Comparison of ENCODE assay signal across 18 cellular contexts in the genomic region with DNA sequence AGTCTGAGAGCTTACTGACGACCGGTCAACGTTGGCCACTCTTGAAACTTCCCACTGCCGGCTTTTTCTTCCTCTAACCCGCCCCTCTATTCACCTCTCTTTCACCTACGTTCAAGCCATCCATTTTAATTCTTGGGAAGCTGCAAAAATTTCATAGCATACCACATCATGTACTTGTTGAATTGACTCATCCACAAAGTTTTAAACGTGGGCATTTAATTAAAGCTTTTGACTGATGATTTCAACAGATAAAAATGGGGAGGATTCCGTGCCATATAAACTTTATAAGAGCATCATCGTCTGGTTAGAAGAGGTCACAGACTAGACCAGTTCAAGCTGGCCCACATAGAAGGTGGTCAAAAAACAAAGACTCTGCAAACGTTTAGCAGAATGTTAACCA. TPM values are rescaled to one million over a fixed set of nuclear protein-coding genes. Genes with fewer than 3 reads are reported as not detected.
DNase-seq lines count a peak whose midpoint lies in the region; FAIRE-seq and TF ChIP-seq lines count a peak whose summit lies in the region.
"Had no signal": no experiment of that assay in that cellular context is flagged by ENCODE, and none has a peak within 500 bp of the region (broad histone marks: within the 10 kb centered on the region; RNA-seq: fewer than 3 reads in every experiment).

No MANE protein-coding gene starts in this region.

- H3K79me2 ChIP-seq in keratinocyte (ENCODE audit: control insufficient read depth, insufficient read depth, low read length): peaks cover 2% of the 10 kb centered on the region

- H3K9me3 ChIP-seq in AG04450 (ENCODE audit: control insufficient read depth, insufficient read depth, low read length) (no peaks in the 10 kb centered on the region; the same call in 1 of the 2 replicates), keratinocyte (ENCODE audit: control insufficient read depth, low read depth, low read length) (no peaks in the 10 kb centered on the region)
- H3K9me3 ChIP-seq: esophagus squamous epithelium, ovary, suprapubic skin had no signal

- no peak overlapping the region for H2AFZ ChIP-seq in keratinocyte (ENCODE audit: control insufficient read depth, low read length)

- H3K27ac ChIP-seq in AG04450 (ENCODE audit: low read depth, low read length) (peak overlapping the region; percentile 91), keratinocyte (ENCODE audit: control insufficient read depth, insufficient read depth, low read length) (peak overlapping the region; percentile 79)
- H3K27ac ChIP-seq: esophagus squamous epithelium, ovary, suprapubic skin had no signal

- DNase-seq in AG04450 (ENCODE audit: low read depth, low spot score) (no peak), HTR-8/SVneo (ENCODE audit: insufficient read length, low spot score) (no peak), astrocyte of the hippocampus (ENCODE audit: low read depth, low spot score) (peak; percentile 84), keratinocyte (ENCODE audit: low read depth, low spot score) (peak; percentile 71), NCI-H2196 treated with DMSO at 0.1 percent for 48 hours (lab: John Stamatoyannopoulos, UW; ENCODE audit: unreplicated experiment) (no peak), NCI-H69 (lab: John Stamatoyannopoulos, UW) (no peak), T1000 (lab: John Stamatoyannopoulos, UW) (no peak)
- no peak for DNase-seq in activated CD4-positive, CD25-positive, alpha-beta regulatory T cell treated with anti-CD3 and anti-CD28 coated beads, Interleukin-2, amount 50 U/mL, for 72 hours
- DNase-seq: activated CD4-positive, alpha-beta T cell treated with anti-CD3 and anti-CD28 coated beads for 1 hour; AML-193; DMS 273 treated with DMSO at 0.1 percent for 48 hours; esophagus squamous epithelium; mesendoderm; NCI-H2171; ovary; T-cell had no signal

- POLR2A ChIA-PET in AG04450 (lab: Yijun Ruan, JAX): interaction anchor here (0.7 to 1.6 kb wide), 2 partner anchors 19 to 142 kb away, joined by 3 read pairs; no protein-coding TSS in a partner anchor

- H3K4me1 ChIP-seq in keratinocyte (ENCODE audit: control insufficient read depth, extremely low read depth, insufficient read depth, low read length): peaks cover 43% of the 10 kb centered on the region
- H3K4me1 ChIP-seq: esophagus squamous epithelium, suprapubic skin had no signal

- dilution Hi-C loops in keratinocyte (cut with MboI; ENCODE audit: extremely low pct_ligation_motif_present, low sequenced_read_pairs): no loop called here

- no peaks in the 10 kb centered on the region for H3K27me3 ChIP-seq in AG04450 (ENCODE audit: control insufficient read depth, insufficient read depth, low read length)
- no peaks in the 10 kb centered on the region for H3K27me3 ChIP-seq in keratinocyte (ENCODE audit: control insufficient read depth, extremely low read depth, insufficient read depth, low read length)
- H3K27me3 ChIP-seq: esophagus squamous epithelium, ovary, suprapubic skin had no signal

- CTCF ChIA-PET in AG04450 (lab: Charles Lee): interaction anchor here (1.4 to 16.5 kb wide), 3 partner anchors 8 to 281 kb away, joined by 4 to 468 read pairs (median 14); a partner anchor contains a TSS

- peak overlapping the region; percentile 70 for H3K4me2 ChIP-seq in keratinocyte (ENCODE audit: control insufficient read depth, extremely low read depth, insufficient read depth, low read depth, low read length)

- peak overlapping the region; percentile 61 for H3K9ac ChIP-seq in keratinocyte (ENCODE audit: control insufficient read depth, extremely low read depth, insufficient read depth, low read length)

- peaks cover 2% of the 10 kb centered on the region for H3K9me1 ChIP-seq in keratinocyte (ENCODE audit: control insufficient read depth, extremely low read depth, insufficient read depth, low read length)

- H3K4me3 ChIP-seq in AG04450 (ENCODE audit: low read depth, low read length) (no peak overlapping the region), keratinocyte (ENCODE audit: control insufficient read depth in 2 of 3, extremely low read depth in 1 of 3, insufficient read depth in 2 of 3, low read depth in 1 of 3, low read length in 3 of 3) (peak overlapping the region in 1 of 3 experiments; percentile 19)
- H3K4me3 ChIP-seq: esophagus squamous epithelium, ovary, suprapubic skin had no signal

- H4K20me1 ChIP-seq in keratinocyte (ENCODE audit: control insufficient read depth, extremely low read depth, insufficient read depth, low read length): no peaks in the 10 kb centered on the region

- TF ChIP-seq CTCF in AG04450 (IDR thresholded peaks at IDR 0.05; ENCODE audit: low read depth, low read length) (no peak), keratinocyte (optimal IDR thresholded peaks at IDR 0.05 in 1 of 3, IDR thresholded peaks at IDR 0.05 in 1 of 3, conservative IDR thresholded peaks at IDR 0.05 in 1 of 3; ENCODE audit: extremely low read depth in 1 of 3, insufficient read depth in 2 of 3, low read length in 3 of 3) (no peak)

- FAIRE-seq in HTR-8/SVneo (lab: Jason Lieb, UNC): peak; percentile 77
- FAIRE-seq in keratinocyte (lab: Jason Lieb, UNC): peak; percentile 87
- FAIRE-seq: HepG2 had no signal

- peaks cover 11 to 19% of the 10 kb centered on the region in 2 experiments for H3K36me3 ChIP-seq in keratinocyte (ENCODE audit: control insufficient read depth in 2 of 2, extremely low read depth in 1 of 2, insufficient read depth in 2 of 2, low read length in 2 of 2)
- H3K36me3 ChIP-seq: ovary had no signal

RNA-seq across cellular contexts. Expression of gene VPS53, which starts 22.5 kb away (rescaled TPM):
- 29.2 and 32.7 TPM in 2 replicates for polyA plus RNA-seq in AG04450 (2011; rRNA removed)
- 140 and 198 TPM in 2 replicates for polyA minus RNA-seq in AG04450 (2011; rRNA and poly(A)+ RNA removed)
- 32.0 to 38.2 TPM (median 33.2 TPM) in 3 replicates for polyA plus RNA-seq in keratinocyte
- polyA plus RNA-seq in keratinocyte (2011; ENCODE audit: low read depth): 117 TPM
- 29.3 and 30.1 TPM in 2 replicates for polyA plus RNA-seq in keratinocyte (2011; cell fraction: cytosol; rRNA removed)
- 61.1 and 74.0 TPM in 2 replicates for polyA plus RNA-seq in keratinocyte (2011; cell fraction: nucleus; rRNA removed)
- polyA plus RNA-seq in keratinocyte (2012; ENCODE audit: low replicate concordance): 22.9 and 38.4 TPM in 2 replicates
- 150 to 280 TPM (median 212 TPM) in 3 replicates for polyA minus RNA-seq in keratinocyte
- polyA minus RNA-seq in keratinocyte (2011; cell fraction: cytosol; rRNA and poly(A)+ RNA removed): 58.3 TPM
- 73.5 and 142 TPM in 2 replicates for polyA minus RNA-seq in keratinocyte (2011; cell fraction: nucleus; rRNA and poly(A)+ RNA removed)

RNA-seq across cellular contexts. Expression of gene TLCD3A, which starts 40.3 kb away (rescaled TPM):
- polyA plus RNA-seq in AG04450 (2011; rRNA removed) (23.9 and 27.1 TPM in 2 replicates), keratinocyte (34.1 to 44.3 TPM (median 41.1 TPM) in 3 replicates)
- polyA minus RNA-seq in AG04450 (2011; rRNA and poly(A)+ RNA removed): 26.8 and 33.9 TPM in 2 replicates
- 10.9 TPM for polyA plus RNA-seq in keratinocyte (2011; ENCODE audit: low read depth)
- 34.1 and 36.9 TPM in 2 replicates for polyA plus RNA-seq in keratinocyte (2011; cell fraction: cytosol; rRNA removed)
- 39.3 and 44.7 TPM in 2 replicates for polyA plus RNA-seq in keratinocyte (2011; cell fraction: nucleus; rRNA removed)
- polyA plus RNA-seq in keratinocyte (2012; ENCODE audit: low replicate concordance): 25.2 and 45.1 TPM in 2 replicates
- polyA minus RNA-seq in keratinocyte: 47.0 to 93.3 TPM (median 50.5 TPM) in 3 replicates
- polyA minus RNA-seq in keratinocyte (2011; cell fraction: cytosol; rRNA and poly(A)+ RNA removed): 43.4 TPM
- polyA minus RNA-seq in keratinocyte (2011; cell fraction: nucleus; rRNA and poly(A)+ RNA removed): 20.7 and 34.0 TPM in 2 replicates

RNA-seq across cellular contexts. Expression of gene GEMIN4, which starts 59.9 kb away (rescaled TPM):
- 9.3 and 13.6 TPM in 2 replicates for polyA plus RNA-seq in AG04450 (2011; rRNA removed)
- 14.6 and 18.3 TPM in 2 replicates for polyA minus RNA-seq in AG04450 (2011; rRNA and poly(A)+ RNA removed)
- polyA plus RNA-seq in keratinocyte: 29.5 to 34.2 TPM (median 30.2 TPM) in 3 replicates
- polyA plus RNA-seq in keratinocyte (2011; ENCODE audit: low read depth): 8.8 TPM
- 18.4 and 23.9 TPM in 2 replicates for polyA plus RNA-seq in keratinocyte (2011; cell fraction: cytosol; rRNA removed)
- 29.3 and 45.9 TPM in 2 replicates for polyA plus RNA-seq in keratinocyte (2011; cell fraction: nucleus; rRNA removed)
- polyA plus RNA-seq in keratinocyte (2012; ENCODE audit: low replicate concordance): 16.2 and 29.7 TPM in 2 replicates
- 35.9 to 107 TPM (median 40.7 TPM) in 3 replicates for polyA minus RNA-seq in keratinocyte
- polyA minus RNA-seq in keratinocyte (2011; cell fraction: cytosol; rRNA and poly(A)+ RNA removed): 26.7 TPM
- polyA minus RNA-seq in keratinocyte (2011; cell fraction: nucleus; rRNA and poly(A)+ RNA removed): 26.0 and 32.7 TPM in 2 replicates

Comparison
In these comparisons a context has a peak if more than half of its experiments do, and no peak if none do; other contexts are left out.
1. DNase-seq: peak in astrocyte of the hippocampus (single experiment) and keratinocyte (single experiment); none in AG04450 (single experiment), HTR-8/SVneo (single experiment), NCI-H2196 treated with DMSO at 0.1 percent for 48 hours (single experiment), NCI-H69 (single experiment), T1000 (single experiment) and activated CD4-positive, CD25-positive, alpha-beta regulatory T cell treated with anti-CD3 and anti-CD28 coated beads, Interleukin-2, amount 50 U/mL, for 72 hours (single experiment).